8 cellular contexts compared by ENCODE assay signal in the genomic region with DNA sequence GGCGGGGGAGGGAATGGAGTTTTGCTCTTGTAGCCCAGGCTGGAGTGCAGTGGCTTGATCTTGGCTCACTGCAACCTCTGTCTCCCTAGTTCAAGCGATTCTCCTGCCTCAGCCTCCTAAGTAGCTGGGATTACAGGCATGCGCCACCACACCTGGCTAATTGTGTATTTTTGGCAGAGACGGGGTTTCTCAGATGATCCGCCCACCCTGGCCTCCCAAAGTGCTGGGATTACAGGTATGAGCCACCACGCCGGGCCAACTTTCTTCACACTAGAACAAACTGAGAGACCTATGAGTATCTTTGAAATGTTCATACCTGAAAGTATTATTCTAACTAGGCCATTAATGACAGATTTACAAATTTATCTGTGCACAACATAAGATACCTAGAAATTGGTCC. TPM values are rescaled to one million over a fixed set of nuclear protein-coding genes. Genes with fewer than 3 reads are reported as not detected.
"Had no signal": no experiment of that assay in that cellular context is flagged by ENCODE, and none has a peak within 500 bp of the region (broad histone marks: within the 10 kb centered on the region; RNA-seq: fewer than 3 reads in every experiment).

No MANE protein-coding gene starts in this region.

RNA-seq across cellular contexts. Expression of a gene that starts 40.2 kb away (rescaled TPM):
- total RNA-seq: activated CD8-positive, alpha-beta T cell treated with anti-CD3 and anti-CD28 coated beads, Interleukin-2, amount 10 ng/mL, durations not matched to agents 7 days and 5 days; activated naive CD8-positive, alpha-beta T cell treated with anti-CD3 and anti-CD28 coated beads for 36 hours; activated T-helper 1 cell treated with anti-CD3 and anti-CD28 coated beads, Interleukin-12 subunit alpha, Interleukin-12 subunit beta, Interleukin-2, Interleukin-4 antibody, amounts not matched to agents 30 ng/mL and 10 ng/mL and 1 ng/mL, durations not matched to agents 14 hours and 24 hours and 36 hours; colonic mucosa; dermis microvascular lymphatic vessel endothelial cell; epithelial cell of proximal tubule; esophagus mucosa; frontal cortex had no signal
